17 cellular contexts compared by ENCODE assay signal in genomic region chrX:31269914-31270313, GRCh38.
DNase-seq lines count a peak whose midpoint lies in the region; ATAC-seq, FAIRE-seq and TF ChIP-seq lines count a peak whose summit lies in the region.
"Had no signal": no experiment of that assay in that cellular context is flagged by ENCODE, and none has a peak within 500 bp of the region (broad histone marks: within the 10 kb centered on the region; RNA-seq: fewer than 3 reads in every experiment).

No MANE protein-coding gene starts in this region.

- H3K36me3 ChIP-seq in HepG2 (replicated peaks in 1 of 2; ENCODE audit: control insufficient read depth in 1 of 2, insufficient read depth in 2 of 2, low read length in 2 of 2) (no peaks in the 10 kb centered on the region), right lobe of liver (no peaks in the 10 kb centered on the region), mesenchymal stem cell (ENCODE audit: control insufficient read depth in 1 of 2, insufficient read depth in 2 of 2, low read depth in 1 of 2, low read length in 2 of 2) (no peaks in the 10 kb centered on the region)

- no peak overlapping the region for H3K4me2 ChIP-seq in HepG2 (ENCODE audit: low read depth, low read length)
- no peak overlapping the region for H3K4me2 ChIP-seq in mesenchymal stem cell (ENCODE audit: low read length, poor library complexity, severe bottlenecking)

- H3K27ac ChIP-seq in HepG2 (ENCODE audit: extremely low read length, insufficient read depth, low read length) (no peak overlapping the region), right lobe of liver (no peak overlapping the region), mesenchymal stem cell (ENCODE audit: low read length, poor library complexity, severe bottlenecking) (no peak overlapping the region)
- H3K27ac ChIP-seq: 22Rv1, HL-60 had no signal

- no peak overlapping the region for H3K4me3 Mint-ChIP-seq in HFFc6
- H3K4me3 Mint-ChIP-seq: CD14-positive monocyte; CD8-positive, alpha-beta memory T cell; H9 had no signal

- CTCF ChIA-PET in HepG2 (lab: Yijun Ruan, JAX; ENCODE audit: low intra/inter-chr PET ratio, low total read pairs), result no interaction called here

- no peak overlapping the region for H4K8ac ChIP-seq in mesenchymal stem cell (ENCODE audit: low read length)

- 5% methylated on average over 2 of the region's 3 CpGs for WGBS in HepG2 (ENCODE audit: low lambda C conversion rate)
- WGBS in right lobe of liver (ENCODE audit: insufficient coverage, low coverage, low lambda C conversion rate, missing lambda C conversion rate), result 50% methylated on average over 3 of the region's 3 CpGs
- 58% methylated on average over 2 of the region's 3 CpGs for WGBS in mesenchymal stem cell

- H3K4me1 Mint-ChIP-seq in HFFc6 (ENCODE audit: low read depth), result peaks cover 11% of the 10 kb centered on the region; the same call in 1 of the 2 replicates

- H4K91ac ChIP-seq in mesenchymal stem cell (ENCODE audit: low read length), result no peak overlapping the region

- H2BK15ac ChIP-seq in mesenchymal stem cell (ENCODE audit: low read depth, poor library complexity, severe bottlenecking), result peak overlapping the region; percentile 83

- no peak overlapping the region for H2BK120ac ChIP-seq in mesenchymal stem cell (ENCODE audit: low read depth, low read length)

- in situ Hi-C loops in HepG2 (cut with HindIII; ENCODE audit: extremely low pct_ligation_motif_present, low pct_unique_long_range_greater_than_20kb), result no loop called here

- no peak overlapping the region for H3K14ac ChIP-seq in mesenchymal stem cell (ENCODE audit: low read length in 2 of 2)

- TF ChIP-seq POLR2A in HepG2 (IDR thresholded peaks at IDR 0.05; ENCODE audit: insufficient read depth in 1 of 2, low read depth in 2 of 2, low read length in 2 of 2) (no peak), right lobe of liver (IDR thresholded peaks at IDR 0.05) (no peak)

- H3K79me1 ChIP-seq in mesenchymal stem cell (replicated peaks; ENCODE audit: low read length, poor library complexity, severe bottlenecking), result no peaks in the 10 kb centered on the region

- H3K27me3 Mint-ChIP-seq in HFFc6 (ENCODE audit: insufficient read depth), result no peaks in the 10 kb centered on the region

- no peaks in the 10 kb centered on the region for H3K9me3 ChIP-seq in HepG2 (ENCODE audit: low read length)
- no peaks in the 10 kb centered on the region for H3K9me3 ChIP-seq in right lobe of liver
- H3K9me3 ChIP-seq in mesenchymal stem cell (ENCODE audit: control insufficient read depth, low read length), result no peaks in the 10 kb centered on the region
- H3K9me3 ChIP-seq: Caco-2 had no signal

- BruUV-seq in HepG2 (replicated peaks; lab: Mats Ljungman, UMichigan), result no TSS peak

- H3K9ac ChIP-seq in HepG2 (ENCODE audit: insufficient read depth, low read depth, low read length), result no peak overlapping the region
- H3K9ac ChIP-seq in mesenchymal stem cell (ENCODE audit: low read length), result no peak overlapping the region

- peaks cover 8% of the 10 kb centered on the region for H3K79me2 ChIP-seq in HepG2 (ENCODE audit: insufficient read depth, low read length)

- H3K4me1 ChIP-seq in HepG2 (ENCODE audit: insufficient read depth, low read length) (peaks cover 2% of the 10 kb centered on the region; the same call in 1 of the 2 replicates), right lobe of liver (no peaks in the 10 kb centered on the region), mesenchymal stem cell (ENCODE audit: control insufficient read depth, insufficient read depth, low read depth, low read length) (no peaks in the 10 kb centered on the region)
- H3K4me1 ChIP-seq: Caco-2 had no signal

- H3K23ac ChIP-seq in mesenchymal stem cell (ENCODE audit: low read length in 2 of 2), result no peak overlapping the region

- no peak overlapping the region for H2BK12ac ChIP-seq in mesenchymal stem cell (ENCODE audit: low read length in 2 of 2)

- no peak overlapping the region for H3K4ac ChIP-seq in mesenchymal stem cell (ENCODE audit: low read depth in 1 of 2, low read length in 2 of 2)

- no peak overlapping the region for H2AFZ ChIP-seq in HepG2 (ENCODE audit: low read length)
- no peak overlapping the region for H2AFZ ChIP-seq in mesenchymal stem cell (ENCODE audit: low read depth, low read length)

- no peak overlapping the region for H3K27ac Mint-ChIP-seq in HFFc6
- H3K27ac Mint-ChIP-seq: CD14-positive monocyte; CD8-positive, alpha-beta memory T cell; H9 had no signal

- POLR2A ChIA-PET in HepG2 (lab: Yijun Ruan, JAX), result no interaction called here

- intact Hi-C loops in HepG2 (cut with micrococcal nuclease; ENCODE audit: unreplicated experiment) (no loop called here), right lobe of liver (cut with DNase I) (no loop called here)

- TF ChIP-seq EP300 in HepG2 (IDR thresholded peaks at IDR 0.05; ENCODE audit: low read depth in 2 of 2, low read length in 2 of 2) (no peak), HepG2 (CRISPR knock-in tag; IDR thresholded peaks at IDR 0.05; ENCODE audit: borderline replicate concordance) (no peak)

- ATAC-seq in HepG2 (no peak), right lobe of liver (no peak), HG02870 (IDR thresholded peaks at IDR 0.05; ENCODE audit: unreplicated experiment) (no peak)
- ATAC-seq: K562 had no signal

- no peaks in the 10 kb centered on the region for H3K9me3 Mint-ChIP-seq in HFFc6

- DNase-seq in HepG2 (ENCODE audit: low spot score) (no peak), right lobe of liver (no peak), mesenchymal stem cell (peak; percentile 20), renal cortical epithelial cell (ENCODE audit: low read depth) (peak; percentile 20), HFFc6 (no peak)
- DNase-seq in stimulated activated CD4-positive, alpha-beta T cell treated with anti-CD3 and anti-CD28 coated beads, Interleukin-2, amount 100 ng/mL, for 48 hours, result no peak
- DNase-seq: CD8-positive, alpha-beta memory T cell; DMS53; GOT3; H9 had no signal

- no peak overlapping the region for H3K18ac ChIP-seq in mesenchymal stem cell (ENCODE audit: low read depth in 1 of 2, low read length in 2 of 2)

- no peak for TF ChIP-seq CTCF in HepG2 (CRISPR knock-in tag; IDR thresholded peaks at IDR 0.05)
- TF ChIP-seq CTCF in right lobe of liver (IDR thresholded peaks at IDR 0.05), result no peak
- no peak for TF ChIP-seq CTCF in HFFc6 (IDR thresholded peaks at IDR 0.05)

- H3K36me3 Mint-ChIP-seq in HFFc6 (ENCODE audit: low read depth), result no peaks in the 10 kb centered on the region
- H3K36me3 Mint-ChIP-seq: CD14-positive monocyte; CD8-positive, alpha-beta memory T cell had no signal

- H2BK5ac ChIP-seq in mesenchymal stem cell (ENCODE audit: low read depth, low read length, poor library complexity, severe bottlenecking), result no peak overlapping the region

- H3K27me3 ChIP-seq in HepG2 (ENCODE audit: control insufficient read depth in 1 of 2, insufficient read depth in 2 of 2, low read length in 2 of 2) (no peaks in the 10 kb centered on the region), right lobe of liver (no peaks in the 10 kb centered on the region), mesenchymal stem cell (ENCODE audit: control insufficient read depth in 1 of 2, insufficient read depth in 1 of 2, low read length in 2 of 2) (peaks cover 0 to 7% of the 10 kb centered on the region in 2 experiments)

- peak; percentile 58 for FAIRE-seq in HepG2 (lab: Jason Lieb, UNC)
- FAIRE-seq: GM12891, K562 had no signal

- no peak overlapping the region for H2AK5ac ChIP-seq in mesenchymal stem cell (ENCODE audit: low read length, severe bottlenecking)

- no peak overlapping the region for H3K4me3 ChIP-seq in HepG2 (replicated peaks in 1 of 3; ENCODE audit: insufficient read depth in 1 of 3, low read depth in 2 of 3, low read length in 3 of 3)
- H3K4me3 ChIP-seq in right lobe of liver, result no peak overlapping the region
- H3K4me3 ChIP-seq in mesenchymal stem cell (ENCODE audit: insufficient read depth in 1 of 2, low read depth in 1 of 2, low read length in 2 of 2), result no peak overlapping the region
- H3K4me3 ChIP-seq: K562 had no signal

- no peaks in the 10 kb centered on the region for H4K20me1 ChIP-seq in HepG2 (ENCODE audit: insufficient read depth, low read length)

- TF ChIP-seq RAD21 in HepG2 (CRISPR knock-in tag; IDR thresholded peaks at IDR 0.05), result no peak

TF ChIP-seq in HepG2, 621 proteins besides CTCF, POLR2A, EP300 and RAD21 (continues in another document):
- TF ChIP-seq FOXO1 (CRISPR knock-in tag; IDR thresholded peaks at IDR 0.05) (no peak), TMF1 (CRISPR knock-in tag; IDR thresholded peaks at IDR 0.05; ENCODE audit: low read depth) (no peak), ZNF543 (CRISPR knock-in tag; IDR thresholded peaks at IDR 0.05) (no peak), JARID2 (CRISPR knock-in tag; IDR thresholded peaks at IDR 0.05; ENCODE audit: insufficient replicate concordance) (no peak), NFAT5 (CRISPR knock-in tag; IDR thresholded peaks at IDR 0.05) (no peak)

Comparison
In these comparisons a context has a peak if more than half of its experiments do, and no peak if none do; other contexts are left out.
1. DNase-seq: peak in mesenchymal stem cell (single experiment) and renal cortical epithelial cell (single experiment); none in HepG2 (single experiment), right lobe of liver (0 of 3), stimulated activated CD4-positive, alpha-beta T cell treated with anti-CD3 and anti-CD28 coated beads, Interleukin-2, amount 100 ng/mL, for 48 hours (0 of 2) and HFFc6 (single experiment).